Comparison of ENCODE assay signal across 1 cellular context in the genomic region with DNA sequence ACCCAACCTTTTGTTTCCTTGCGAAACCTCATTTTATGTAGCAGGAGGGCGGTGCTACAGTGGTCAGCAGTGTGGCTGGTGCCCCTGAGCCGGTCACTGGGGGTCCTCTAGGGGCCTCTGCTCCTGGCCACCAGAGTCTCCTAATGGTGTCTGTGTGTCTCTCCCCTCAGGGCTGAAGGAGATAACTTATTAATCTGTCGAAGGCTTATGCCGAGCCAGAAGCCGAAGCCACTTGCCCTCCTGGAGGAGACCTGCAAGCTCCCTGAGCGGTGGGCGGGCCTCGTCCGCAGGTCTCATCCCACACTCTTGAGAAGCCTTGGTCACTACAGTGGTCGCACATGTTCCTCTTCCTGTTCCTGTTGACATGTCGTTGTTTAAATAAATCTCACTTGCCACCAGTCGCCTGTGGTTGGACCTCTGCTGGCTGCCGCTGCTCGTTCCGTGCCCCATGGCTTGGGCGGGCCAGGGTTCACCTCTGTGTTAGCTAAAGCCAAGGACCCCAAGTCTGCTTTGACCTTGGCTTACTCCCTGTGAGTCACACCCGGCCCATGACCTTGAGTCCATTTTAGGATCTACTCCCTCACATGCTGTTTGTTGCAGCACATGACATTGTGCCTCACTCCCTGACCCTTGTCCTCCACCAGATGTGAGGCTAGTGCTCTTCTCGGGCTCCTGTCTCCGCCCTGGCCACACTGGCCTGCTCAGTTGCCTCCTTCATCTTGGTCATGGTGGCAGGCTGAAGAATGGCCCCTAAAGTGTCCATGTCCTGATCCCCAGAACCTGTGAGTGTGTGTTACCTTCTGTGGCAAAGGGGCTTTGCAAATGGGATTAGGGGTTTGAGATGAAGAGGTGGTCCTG.
TF ChIP-seq lines count a peak whose summit lies in the region.

No MANE protein-coding gene starts in this region.

TF ChIP-seq in HepG2, 621 proteins besides CTCF, POLR2A, EP300 and RAD21 (continued from another document and continues in another):
- TF ChIP-seq, protein P1, sequence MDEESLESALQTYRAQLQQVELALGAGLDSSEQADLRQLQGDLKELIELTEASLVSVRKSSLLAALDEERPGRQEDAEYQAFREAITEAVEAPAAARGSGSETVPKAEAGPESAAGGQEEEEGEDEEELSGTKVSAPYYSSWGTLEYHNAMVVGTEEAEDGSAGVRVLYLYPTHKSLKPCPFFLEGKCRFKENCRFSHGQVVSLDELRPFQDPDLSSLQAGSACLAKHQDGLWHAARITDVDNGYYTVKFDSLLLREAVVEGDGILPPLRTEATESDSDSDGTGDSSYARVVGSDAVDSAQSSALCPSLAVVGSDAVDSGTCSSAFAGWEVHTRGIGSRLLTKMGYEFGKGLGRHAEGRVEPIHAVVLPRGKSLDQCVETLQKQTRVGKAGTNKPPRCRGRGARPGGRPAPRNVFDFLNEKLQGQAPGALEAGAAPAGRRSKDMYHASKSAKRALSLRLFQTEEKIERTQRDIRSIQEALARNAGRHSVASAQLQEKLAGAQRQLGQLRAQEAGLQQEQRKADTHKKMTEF (CRISPR knock-in tag; IDR thresholded peaks at IDR 0.05), result peak; percentile 97
- TF ChIP-seq ZBTB10 (CRISPR knock-in tag; IDR thresholded peaks at IDR 0.05; ENCODE audit: borderline replicate concordance) (peak; percentile 72; the same call in 1 of the 2 replicates), ZNF512B (CRISPR knock-in tag; IDR thresholded peaks at IDR 0.05; ENCODE audit: borderline replicate concordance) (peak; percentile 99), FOXK1 (CRISPR knock-in tag; IDR thresholded peaks at IDR 0.05; ENCODE audit: borderline replicate concordance, low read depth) (peak; percentile 92; the same call in 1 of the 2 replicates), SOX5 (CRISPR knock-in tag; IDR thresholded peaks at IDR 0.05; ENCODE audit: borderline replicate concordance) (peak; percentile 96), ZNF580 (CRISPR knock-in tag; IDR thresholded peaks at IDR 0.05; ENCODE audit: borderline replicate concordance, low read depth) (peak; percentile 90), ZNF354B (CRISPR knock-in tag; IDR thresholded peaks at IDR 0.05) (0 out of 2 replicates have a peak, but pooled peaks have one; percentile 79), MIXL1 (CRISPR knock-in tag; IDR thresholded peaks at IDR 0.05) (peak; percentile 93), NR2F6 (IDR thresholded peaks at IDR 0.05) (peak; percentile 96), NR2F6 (CRISPR knock-in tag; IDR thresholded peaks at IDR 0.05) (peak; percentile 99), ONECUT2 (CRISPR knock-in tag; IDR thresholded peaks at IDR 0.05) (no peak), ZNF12 (CRISPR knock-in tag; IDR thresholded peaks at IDR 0.05) (peak; percentile 93), POGZ (CRISPR knock-in tag; IDR thresholded peaks at IDR 0.05) (peak; percentile 92), PRMT3 (CRISPR knock-in tag; IDR thresholded peaks at IDR 0.05; ENCODE audit: borderline replicate concordance, low read depth) (peak; percentile 71; the same call in 1 of the 2 replicates), ZNF234 (CRISPR knock-in tag; conservative IDR thresholded peaks at IDR 0.05) (no peak), JUND (CRISPR knock-in tag; IDR thresholded peaks at IDR 0.05) (peak; percentile 99), NFIB (CRISPR knock-in tag; IDR thresholded peaks at IDR 0.05; ENCODE audit: borderline replicate concordance) (no peak), NFAT5 (CRISPR knock-in tag; IDR thresholded peaks at IDR 0.05) (no peak), CBX2 (IDR thresholded peaks at IDR 0.05; ENCODE audit: low read depth, low read length) (no peak), CBX2 (CRISPR knock-in tag; IDR thresholded peaks at IDR 0.05; ENCODE audit: low read depth) (no peak), ZBTB39 (CRISPR knock-in tag; IDR thresholded peaks at IDR 0.05) (no peak), ZFP37 (CRISPR knock-in tag; IDR thresholded peaks at IDR 0.05; ENCODE audit: borderline replicate concordance) (peak; percentile 58), ZNF136 (CRISPR knock-in tag; IDR thresholded peaks at IDR 0.05; ENCODE audit: low read depth) (0 out of 2 replicates have a peak, but pooled peaks have one; percentile 83), HNRNPL (IDR thresholded peaks at IDR 0.05; ENCODE audit: low read depth, low read length) (peak; percentile 73; the same call in 1 of the 2 replicates), ZNF558 (CRISPR knock-in tag; IDR thresholded peaks at IDR 0.05; ENCODE audit: borderline replicate concordance) (0 out of 2 replicates have a peak, but pooled peaks have one; percentile 49), GTF3A (CRISPR knock-in tag; conservative IDR thresholded peaks at IDR 0.05) (0 out of 2 replicates have a peak, but pooled peaks have one; percentile 23)
- TF ChIP-seq, protein P2, sequence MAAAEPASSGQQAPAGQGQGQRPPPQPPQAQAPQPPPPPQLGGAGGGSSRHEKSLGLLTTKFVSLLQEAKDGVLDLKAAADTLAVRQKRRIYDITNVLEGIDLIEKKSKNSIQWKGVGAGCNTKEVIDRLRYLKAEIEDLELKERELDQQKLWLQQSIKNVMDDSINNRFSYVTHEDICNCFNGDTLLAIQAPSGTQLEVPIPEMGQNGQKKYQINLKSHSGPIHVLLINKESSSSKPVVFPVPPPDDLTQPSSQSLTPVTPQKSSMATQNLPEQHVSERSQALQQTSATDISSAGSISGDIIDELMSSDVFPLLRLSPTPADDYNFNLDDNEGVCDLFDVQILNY (CRISPR knock-in tag; conservative IDR thresholded peaks at IDR 0.05), result no peak; the same call in 1 of the 2 replicates
- TF ChIP-seq, protein P3, sequence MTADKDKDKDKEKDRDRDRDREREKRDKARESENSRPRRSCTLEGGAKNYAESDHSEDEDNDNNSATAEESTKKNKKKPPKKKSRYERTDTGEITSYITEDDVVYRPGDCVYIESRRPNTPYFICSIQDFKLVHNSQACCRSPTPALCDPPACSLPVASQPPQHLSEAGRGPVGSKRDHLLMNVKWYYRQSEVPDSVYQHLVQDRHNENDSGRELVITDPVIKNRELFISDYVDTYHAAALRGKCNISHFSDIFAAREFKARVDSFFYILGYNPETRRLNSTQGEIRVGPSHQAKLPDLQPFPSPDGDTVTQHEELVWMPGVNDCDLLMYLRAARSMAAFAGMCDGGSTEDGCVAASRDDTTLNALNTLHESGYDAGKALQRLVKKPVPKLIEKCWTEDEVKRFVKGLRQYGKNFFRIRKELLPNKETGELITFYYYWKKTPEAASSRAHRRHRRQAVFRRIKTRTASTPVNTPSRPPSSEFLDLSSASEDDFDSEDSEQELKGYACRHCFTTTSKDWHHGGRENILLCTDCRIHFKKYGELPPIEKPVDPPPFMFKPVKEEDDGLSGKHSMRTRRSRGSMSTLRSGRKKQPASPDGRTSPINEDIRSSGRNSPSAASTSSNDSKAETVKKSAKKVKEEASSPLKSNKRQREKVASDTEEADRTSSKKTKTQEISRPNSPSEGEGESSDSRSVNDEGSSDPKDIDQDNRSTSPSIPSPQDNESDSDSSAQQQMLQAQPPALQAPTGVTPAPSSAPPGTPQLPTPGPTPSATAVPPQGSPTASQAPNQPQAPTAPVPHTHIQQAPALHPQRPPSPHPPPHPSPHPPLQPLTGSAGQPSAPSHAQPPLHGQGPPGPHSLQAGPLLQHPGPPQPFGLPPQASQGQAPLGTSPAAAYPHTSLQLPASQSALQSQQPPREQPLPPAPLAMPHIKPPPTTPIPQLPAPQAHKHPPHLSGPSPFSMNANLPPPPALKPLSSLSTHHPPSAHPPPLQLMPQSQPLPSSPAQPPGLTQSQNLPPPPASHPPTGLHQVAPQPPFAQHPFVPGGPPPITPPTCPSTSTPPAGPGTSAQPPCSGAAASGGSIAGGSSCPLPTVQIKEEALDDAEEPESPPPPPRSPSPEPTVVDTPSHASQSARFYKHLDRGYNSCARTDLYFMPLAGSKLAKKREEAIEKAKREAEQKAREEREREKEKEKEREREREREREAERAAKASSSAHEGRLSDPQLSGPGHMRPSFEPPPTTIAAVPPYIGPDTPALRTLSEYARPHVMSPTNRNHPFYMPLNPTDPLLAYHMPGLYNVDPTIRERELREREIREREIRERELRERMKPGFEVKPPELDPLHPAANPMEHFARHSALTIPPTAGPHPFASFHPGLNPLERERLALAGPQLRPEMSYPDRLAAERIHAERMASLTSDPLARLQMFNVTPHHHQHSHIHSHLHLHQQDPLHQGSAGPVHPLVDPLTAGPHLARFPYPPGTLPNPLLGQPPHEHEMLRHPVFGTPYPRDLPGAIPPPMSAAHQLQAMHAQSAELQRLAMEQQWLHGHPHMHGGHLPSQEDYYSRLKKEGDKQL (CRISPR knock-in tag; IDR thresholded peaks at IDR 0.05; ENCODE audit: low read depth), result peak; percentile 89
